Comparison of ENCODE assay signal across 15 cellular contexts in the genomic region with DNA sequence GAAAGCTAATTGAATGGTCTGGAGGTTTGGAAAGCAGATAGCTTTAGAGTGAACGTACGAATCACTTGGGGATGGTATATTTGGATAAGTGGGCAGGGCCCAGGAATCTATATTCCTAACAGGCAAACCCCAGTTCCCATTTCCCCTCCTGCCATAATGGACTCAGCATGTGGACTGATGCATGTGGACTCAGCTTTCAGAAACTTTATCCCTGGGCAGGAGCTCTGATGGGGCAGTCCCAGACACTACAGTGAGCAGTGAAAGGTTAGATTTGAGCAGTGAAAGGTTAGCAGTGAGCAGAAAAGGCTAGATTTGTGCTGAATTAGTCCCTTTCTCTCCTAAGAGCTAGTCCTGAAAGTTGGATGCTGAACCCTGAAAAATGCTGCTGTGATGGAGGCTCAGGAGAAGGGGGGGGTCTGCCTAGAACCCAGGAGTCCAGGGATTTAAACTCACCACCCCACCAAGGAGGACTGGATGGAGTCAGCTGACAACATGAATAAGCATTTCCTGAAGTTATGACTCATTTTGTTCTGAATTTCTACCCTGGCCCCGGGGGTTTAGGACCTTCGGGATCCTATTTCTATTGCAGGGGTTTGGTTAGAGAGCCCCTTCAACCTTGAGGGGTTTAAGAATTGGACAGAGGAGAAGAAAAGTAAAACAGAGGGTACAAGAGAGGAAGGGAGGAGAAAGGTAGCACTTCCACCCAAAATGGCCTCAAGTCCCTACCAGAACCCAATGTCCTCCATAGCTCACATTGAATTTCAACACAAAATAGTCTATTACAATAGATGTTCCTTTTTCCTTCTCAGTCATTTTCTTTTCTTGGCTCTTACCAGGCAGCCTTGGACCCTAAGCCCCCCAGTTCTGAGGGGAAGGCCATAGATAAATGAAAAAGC. TPM values are rescaled to one million over a fixed set of nuclear protein-coding genes. Genes with fewer than 3 reads are reported as not detected.
DNase-seq lines count a peak whose midpoint lies in the region; ATAC-seq, FAIRE-seq and TF ChIP-seq lines count a peak whose summit lies in the region.
"Had no signal": no experiment of that assay in that cellular context is flagged by ENCODE, and none has a peak within 500 bp of the region (broad histone marks: within the 10 kb centered on the region; RNA-seq: fewer than 3 reads in every experiment).

No MANE protein-coding gene starts in this region.

- no peaks in the 10 kb centered on the region for H3K9me3 Mint-ChIP-seq in activated T-cell treated with anti-CD3 and anti-CD28 coated beads, Interleukin-2, amount 50 U/mL, for 4 hours
- H3K9me3 Mint-ChIP-seq: activated T-helper 17 cell treated with anti-CD3 and anti-CD28 coated beads, Interleukin-2, amount 50 U/mL, for 72 hours had no signal

- WGBS in ovary, 3 donors = 55 to 61% (median 60%) methylated on average over 4 of the region's 4 CpGs

- peaks cover 57% of the 10 kb centered on the region for H3K27me3 Mint-ChIP-seq in activated T-cell treated with anti-CD3 and anti-CD28 coated beads, Interleukin-2, amount 50 U/mL, for 4 hours (ENCODE audit: low read depth)

- TF ChIP-seq EP300 in ovary (IDR thresholded peaks at IDR 0.05) = no peak

- H3K4me3 Mint-ChIP-seq in activated T-cell treated with anti-CD3 and anti-CD28 coated beads, Interleukin-2, amount 50 U/mL, for 4 hours = no peak overlapping the region
- H3K4me3 Mint-ChIP-seq: activated T-helper 17 cell treated with anti-CD3 and anti-CD28 coated beads, Interleukin-2, amount 50 U/mL, for 72 hours had no signal

- ATAC-seq in activated T-cell treated with anti-CD3 and anti-CD28 coated beads, Interleukin-2, amount 50 U/mL, for 4 hours = no peak
- ATAC-seq: activated T-helper 17 cell treated with anti-CD3 and anti-CD28 coated beads, Interleukin-2, amount 50 U/mL, for 72 hours had no signal

- H3K36me3 ChIP-seq in ovary = no peaks in the 10 kb centered on the region

- no peaks in the 10 kb centered on the region for H3K27me3 ChIP-seq in ovary

- no peak for DNase-seq in GM12891 (ENCODE audit: insufficient read length, low spot score)
- DNase-seq in RKO (ENCODE audit: low spot score) = peak; percentile 36
- DNase-seq in fibroblast of mammary gland (ENCODE audit: low read depth) = peak; percentile 61
- DNase-seq in renal cortical epithelial cell (ENCODE audit: low read depth) = peak; percentile 67
- DNase-seq in amygdala (lab: John Stamatoyannopoulos, UW) = no peak
- DNase-seq in cardiac septum (ENCODE audit: low spot score) = no peak
- no peak for DNase-seq in ovary
- no peak for DNase-seq in activated T-cell treated with anti-CD3 and anti-CD28 coated beads, Interleukin-2, amount 50 U/mL, for 4 hours
- DNase-seq: DMS79, NCI-H774 had no signal

- no peak overlapping the region for H3K27ac ChIP-seq in ovary
- H3K27ac ChIP-seq: KMS-11 had no signal

- no peak for FAIRE-seq in GM12891 (lab: Jason Lieb, UNC)
- FAIRE-seq: endometrium, TTC549, urothelium cell line had no signal

- H3K36me3 Mint-ChIP-seq in activated T-cell treated with anti-CD3 and anti-CD28 coated beads, Interleukin-2, amount 50 U/mL, for 4 hours (ENCODE audit: insufficient read depth) = no peaks in the 10 kb centered on the region

- TF ChIP-seq CTCF in fibroblast of mammary gland (conservative IDR thresholded peaks at IDR 0.05; ENCODE audit: control insufficient read depth, insufficient read depth, low read depth, low read length) (no peak), ovary (IDR thresholded peaks at IDR 0.05) (no peak)

- no peaks in the 10 kb centered on the region for H3K4me1 Mint-ChIP-seq in activated T-cell treated with anti-CD3 and anti-CD28 coated beads, Interleukin-2, amount 50 U/mL, for 4 hours (ENCODE audit: low read depth)
- H3K4me1 Mint-ChIP-seq: activated T-helper 17 cell treated with anti-CD3 and anti-CD28 coated beads, Interleukin-2, amount 50 U/mL, for 72 hours had no signal

- H3K4me3 ChIP-seq in fibroblast of mammary gland (ENCODE audit: control insufficient read depth, low read depth, low read length) (no peak overlapping the region), ovary (no peak overlapping the region)

- TF ChIP-seq POLR2A in GM12891 (IDR thresholded peaks at IDR 0.05; ENCODE audit: low read depth, low read length) (no peak), ovary (IDR thresholded peaks at IDR 0.05) (no peak)

- H3K4me1 ChIP-seq in ovary (ENCODE audit: insufficient read depth) = no peaks in the 10 kb centered on the region

- H3K9me3 ChIP-seq in ovary = no peaks in the 10 kb centered on the region

- intact Hi-C loops in cardiac septum (cut with DNase I) = no loop called here
- intact Hi-C loops in ovary (cut with DNase I) = no loop called here

TF ChIP-seq in GM12891, 5 proteins besides CTCF, POLR2A, EP300 and RAD21:
- TF ChIP-seq PAX5 (IDR thresholded peaks at IDR 0.05; ENCODE audit: insufficient read depth, low read length, severe bottlenecking) (no peak), POU2F2 (IDR thresholded peaks at IDR 0.05; ENCODE audit: low read depth, low read length) (peak; percentile 9; the same call in 1 of the 2 replicates)
TF ChIP-seq in GM12891: peak in this region for 1.

RNA-seq across cellular contexts. Expression of gene FZD2, which starts 10.3 kb away (rescaled TPM):
- polyA plus RNA-seq in GM12891 (2012; ENCODE audit: low read depth, missing spikeins) = 0.33 TPM
- 1.6 and 19.9 TPM in 2 replicates for total RNA-seq in renal cortical epithelial cell
- total RNA-seq in cardiac septum = 5.7 TPM
- 10 to 100 TPM in 3 of 7 donors, 1 to 10 TPM in 4; 1.6 to 12.5 (median 9.3) TPM for total RNA-seq in ovary
- polyA plus RNA-seq in ovary = 1 to 10 TPM in 1 of 2 donors, under 1 TPM in 1; 0.08 to 5.3 TPM
- total RNA-seq in activated T-cell treated with anti-CD3 and anti-CD28 coated beads, Interleukin-2, amount 50 U/mL, for 4 hours = under 1 TPM in 1 of 3 donors, not detected in 2; 0.08 TPM
- total RNA-seq: activated T-helper 17 cell treated with anti-CD3 and anti-CD28 coated beads, Interleukin-2, amount 50 U/mL, for 72 hours had no signal

RNA-seq across cellular contexts. Expression of gene GPATCH8, which starts 43.8 kb away (rescaled TPM):
- 15.9 TPM for polyA plus RNA-seq in GM12891 (2012; ENCODE audit: low read depth, missing spikeins)
- total RNA-seq in renal cortical epithelial cell = 8.0 and 43.8 TPM in 2 replicates
- total RNA-seq in cardiac septum = 23.8 TPM
- 10 to 100 TPM; 27.6 to 57.3 (median 48.9) TPM for total RNA-seq in ovary
- 10 to 100 TPM; 20.5 to 40.4 TPM for polyA plus RNA-seq in ovary
- 10 to 100 TPM; 38.2 to 43.3 (median 41.9) TPM for total RNA-seq in activated T-cell treated with anti-CD3 and anti-CD28 coated beads, Interleukin-2, amount 50 U/mL, for 4 hours

Comparison
In these comparisons a context has a peak if more than half of its experiments do, and no peak if none do; other contexts are left out.
1. DNase-seq: peak in RKO (single experiment), fibroblast of mammary gland (single experiment) and renal cortical epithelial cell (single experiment); none in GM12891 (single experiment), amygdala (0 of 56), cardiac septum (single experiment), ovary (0 of 5) and activated T-cell treated with anti-CD3 and anti-CD28 coated beads, Interleukin-2, amount 50 U/mL, for 4 hours (single experiment).